Comparison of ENCODE assay signal across 2 cellular contexts in the genomic region with DNA sequence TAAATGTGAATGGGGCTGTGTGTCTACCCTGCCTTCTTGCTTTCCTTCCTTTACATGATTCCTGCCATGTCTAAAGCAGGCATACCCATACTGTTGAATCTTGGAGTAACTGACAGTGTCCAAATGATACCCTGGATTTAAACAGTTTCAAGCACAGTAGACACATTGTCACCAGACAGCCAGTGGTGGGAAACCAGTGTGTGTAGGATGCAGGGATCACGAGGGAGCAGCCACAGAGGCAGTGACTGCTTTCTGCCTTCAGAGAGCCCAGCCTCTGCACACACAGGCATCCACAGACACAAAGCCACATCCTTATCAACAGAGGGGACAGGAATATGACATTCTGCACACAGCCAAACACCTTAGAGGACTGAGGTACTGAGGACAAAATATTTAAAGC.
TF ChIP-seq lines count a peak whose summit lies in the region.

No MANE protein-coding gene starts in this region.

TF ChIP-seq in GM12878, 131 proteins besides CTCF, POLR2A, EP300 and RAD21:
- TF ChIP-seq ZNF24 (IDR thresholded peaks at IDR 0.05) (no peak), SREBF2 (IDR thresholded peaks at IDR 0.05; ENCODE audit: low read length) (no peak), E2F4 (IDR thresholded peaks at IDR 0.05; ENCODE audit: low read depth, low read length) (no peak), ZNF217 (IDR thresholded peaks at IDR 0.05) (no peak), NBN (IDR thresholded peaks at IDR 0.05) (no peak), CHD4 (IDR thresholded peaks at IDR 0.05) (no peak), FOS (IDR thresholded peaks at IDR 0.05; ENCODE audit: borderline replicate concordance, extremely low read depth, insufficient read length) (no peak), BRCA1 (IDR thresholded peaks at IDR 0.05; ENCODE audit: low read depth, low read length) (no peak), GATAD2B (conservative IDR thresholded peaks at IDR 0.05; ENCODE audit: low read depth) (no peak), SUPT20H (IDR thresholded peaks at IDR 0.05; ENCODE audit: borderline replicate concordance, control insufficient read depth, low read depth, low read length) (no peak), MYC (IDR thresholded peaks at IDR 0.05; ENCODE audit: insufficient read depth, insufficient read length, insufficient replicate concordance, low read length, severe bottlenecking) (no peak), CHD1 (IDR thresholded peaks at IDR 0.05; ENCODE audit: low read depth, low read length) (no peak), SMARCA5 (IDR thresholded peaks at IDR 0.05) (no peak), WRNIP1 (IDR thresholded peaks at IDR 0.05; ENCODE audit: borderline replicate concordance, low read depth, low read length) (no peak), SPI1 (IDR thresholded peaks at IDR 0.05; ENCODE audit: borderline replicate concordance, insufficient read depth, low read depth, low read length) (no peak), ZBTB11 (CRISPR knock-in tag; IDR thresholded peaks at IDR 0.05) (no peak), CBX3 (IDR thresholded peaks at IDR 0.05; ENCODE audit: borderline replicate concordance, low read depth) (no peak), LARP7 (IDR thresholded peaks at IDR 0.05) (no peak)
- TF ChIP-seq, protein P1, sequence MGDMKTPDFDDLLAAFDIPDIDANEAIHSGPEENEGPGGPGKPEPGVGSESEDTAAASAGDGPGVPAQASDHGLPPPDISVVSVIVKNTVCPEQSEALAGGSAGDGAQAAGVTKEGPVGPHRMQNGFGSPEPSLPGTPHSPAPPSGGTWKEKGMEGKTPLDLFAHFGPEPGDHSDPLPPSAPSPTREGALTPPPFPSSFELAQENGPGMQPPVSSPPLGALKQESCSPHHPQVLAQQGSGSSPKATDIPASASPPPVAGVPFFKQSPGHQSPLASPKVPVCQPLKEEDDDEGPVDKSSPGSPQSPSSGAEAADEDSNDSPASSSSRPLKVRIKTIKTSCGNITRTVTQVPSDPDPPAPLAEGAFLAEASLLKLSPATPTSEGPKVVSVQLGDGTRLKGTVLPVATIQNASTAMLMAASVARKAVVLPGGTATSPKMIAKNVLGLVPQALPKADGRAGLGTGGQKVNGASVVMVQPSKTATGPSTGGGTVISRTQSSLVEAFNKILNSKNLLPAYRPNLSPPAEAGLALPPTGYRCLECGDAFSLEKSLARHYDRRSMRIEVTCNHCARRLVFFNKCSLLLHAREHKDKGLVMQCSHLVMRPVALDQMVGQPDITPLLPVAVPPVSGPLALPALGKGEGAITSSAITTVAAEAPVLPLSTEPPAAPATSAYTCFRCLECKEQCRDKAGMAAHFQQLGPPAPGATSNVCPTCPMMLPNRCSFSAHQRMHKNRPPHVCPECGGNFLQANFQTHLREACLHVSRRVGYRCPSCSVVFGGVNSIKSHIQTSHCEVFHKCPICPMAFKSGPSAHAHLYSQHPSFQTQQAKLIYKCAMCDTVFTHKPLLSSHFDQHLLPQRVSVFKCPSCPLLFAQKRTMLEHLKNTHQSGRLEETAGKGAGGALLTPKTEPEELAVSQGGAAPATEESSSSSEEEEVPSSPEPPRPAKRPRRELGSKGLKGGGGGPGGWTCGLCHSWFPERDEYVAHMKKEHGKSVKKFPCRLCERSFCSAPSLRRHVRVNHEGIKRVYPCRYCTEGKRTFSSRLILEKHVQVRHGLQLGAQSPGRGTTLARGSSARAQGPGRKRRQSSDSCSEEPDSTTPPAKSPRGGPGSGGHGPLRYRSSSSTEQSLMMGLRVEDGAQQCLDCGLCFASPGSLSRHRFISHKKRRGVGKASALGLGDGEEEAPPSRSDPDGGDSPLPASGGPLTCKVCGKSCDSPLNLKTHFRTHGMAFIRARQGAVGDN (IDR thresholded peaks at IDR 0.05): no peak

TF ChIP-seq in SK-N-SH, 30 proteins besides CTCF, POLR2A, EP300 and RAD21:
- no peak for TF ChIP-seq TCF12 (IDR thresholded peaks at IDR 0.05)
- no peak for TF ChIP-seq MEF2A (IDR thresholded peaks at IDR 0.05; ENCODE audit: borderline replicate concordance, low read depth)
- no peak for TF ChIP-seq ZBTB33 (IDR thresholded peaks at IDR 0.05; ENCODE audit: borderline replicate concordance, low read depth)
- no peak for TF ChIP-seq NFIC (IDR thresholded peaks at IDR 0.05; ENCODE audit: borderline replicate concordance)
- TF ChIP-seq JUND (IDR thresholded peaks at IDR 0.05): no peak
- TF ChIP-seq IRF3 (IDR thresholded peaks at IDR 0.05; ENCODE audit: low read depth, low read length): no peak
- no peak for TF ChIP-seq TEAD4 (IDR thresholded peaks at IDR 0.05; ENCODE audit: borderline replicate concordance, insufficient read depth)
- no peak for TF ChIP-seq NRF1 (IDR thresholded peaks at IDR 0.05; ENCODE audit: low read depth, low read length)
- no peak for TF ChIP-seq REST (IDR thresholded peaks at IDR 0.05; ENCODE audit: low read depth, low read length)
- no peak for TF ChIP-seq POLR2AphosphoS5 (IDR thresholded peaks at IDR 0.05; ENCODE audit: low read depth, low read length)
